In genomic region chr19:46347572-46347883, GRCh38 we compare ENCODE assay signal across 1 cellular context.
TF ChIP-seq lines count a peak whose summit lies in the region.

No MANE protein-coding gene starts in this region.

TF ChIP-seq in HEK293, 187 proteins besides CTCF, POLR2A, EP300 and RAD21 (continued from another document):
- TF ChIP-seq ZNF114 (tag by site-specific recombination; IDR thresholded peaks at IDR 0.05) (no peak), ZFP37 (tag by site-specific recombination; IDR thresholded peaks at IDR 0.05) (no peak; the same call in none of the 2 replicates)
